ENCODE assay signal across 2 cellular contexts in genomic region chr7:44094796-44095592, GRCh38.
TF ChIP-seq lines count a peak whose summit lies in the region.

No MANE protein-coding gene starts in this region.

TF ChIP-seq in K562, 482 proteins besides CTCF, POLR2A, EP300 and RAD21:
- TF ChIP-seq CBFA2T2 (conservative IDR thresholded peaks at IDR 0.05) (0 out of 2 replicates have a peak, but pooled peaks have one; percentile 8), BCOR (IDR thresholded peaks at IDR 0.05) (peak; percentile 37; the same call in 1 of the 2 replicates), KLF13 (tag; IDR thresholded peaks at IDR 0.05; ENCODE audit: borderline replicate concordance, low read depth) (no peak), ZFP36 (IDR thresholded peaks at IDR 0.05; ENCODE audit: low read depth, low read length, partially characterized antibody) (peak; percentile 58), HDGF (IDR thresholded peaks at IDR 0.05) (no peak), CBFA2T3 (IDR thresholded peaks at IDR 0.05) (peak; percentile 43; the same call in 1 of the 2 replicates), KDM1A (IDR thresholded peaks at IDR 0.05) (peak in 1 of 2 experiments; percentile 37; a peak in 1 of 4 replicates), RCOR1 (IDR thresholded peaks at IDR 0.05; ENCODE audit: borderline replicate concordance in 1 of 2, low read depth in 2 of 2, low read length in 2 of 2) (peak in 1 of 2 experiments; percentile 80; a peak in 2 of 4 replicates)

TF ChIP-seq in GM12891, 5 proteins besides CTCF, POLR2A, EP300 and RAD21:
- TF ChIP-seq SPI1 (IDR thresholded peaks at IDR 0.05; ENCODE audit: low read depth, low read length), result no peak
- no peak for TF ChIP-seq POLR2AphosphoS5 (IDR thresholded peaks at IDR 0.05; ENCODE audit: low read depth, low read length)
- TF ChIP-seq PAX5 (IDR thresholded peaks at IDR 0.05; ENCODE audit: insufficient read depth, low read length, severe bottlenecking), result no peak
- TF ChIP-seq TAF1 (IDR thresholded peaks at IDR 0.05; ENCODE audit: low read depth, low read length), result no peak
- TF ChIP-seq POU2F2 (IDR thresholded peaks at IDR 0.05; ENCODE audit: low read depth, low read length), result no peak
